13 cellular contexts compared by ENCODE assay signal in genomic region chr6:53634184-53634631, GRCh38. TPM values are rescaled to one million over a fixed set of nuclear protein-coding genes. Genes with fewer than 3 reads are reported as not detected.
DNase-seq lines count a peak whose midpoint lies in the region; ATAC-seq, FAIRE-seq and TF ChIP-seq lines count a peak whose summit lies in the region.
"Had no signal": no experiment of that assay in that cellular context is flagged by ENCODE, and none has a peak within 500 bp of the region (broad histone marks: within the 10 kb centered on the region; RNA-seq: fewer than 3 reads in every experiment).

No MANE protein-coding gene starts in this region.

- H3K9me3 Mint-ChIP-seq in activated naive CD8-positive, alpha-beta T cell treated with anti-CD3 and anti-CD28 coated beads for 36 hours = no peaks in the 10 kb centered on the region

- no peak overlapping the region for H3K9ac ChIP-seq in colonic mucosa (ENCODE audit: low read depth in 2 of 2, low read length in 2 of 2)

- peak; percentile 62 for FAIRE-seq in GM18507 (lab: Jason Lieb, UNC)
- FAIRE-seq: frontal cortex had no signal

- no peaks in the 10 kb centered on the region for H3K4me1 ChIP-seq in colonic mucosa

- H3K36me3 Mint-ChIP-seq in activated naive CD8-positive, alpha-beta T cell treated with anti-CD3 and anti-CD28 coated beads for 36 hours = no peaks in the 10 kb centered on the region

- H3K9me3 ChIP-seq in colonic mucosa = no peaks in the 10 kb centered on the region

- peaks cover 7% of the 10 kb centered on the region for H3K4me1 Mint-ChIP-seq in activated naive CD8-positive, alpha-beta T cell treated with anti-CD3 and anti-CD28 coated beads for 36 hours

- no peaks in the 10 kb centered on the region for H3K27me3 ChIP-seq in colonic mucosa

- no peak overlapping the region for H3K27ac Mint-ChIP-seq in activated naive CD8-positive, alpha-beta T cell treated with anti-CD3 and anti-CD28 coated beads for 36 hours
- H3K27ac Mint-ChIP-seq: activated CD8-positive, alpha-beta T cell treated with anti-CD3 and anti-CD28 coated beads, Interleukin-2, amount 10 ng/mL, durations not matched to agents 7 days and 5 days had no signal

- peaks cover 7% of the 10 kb centered on the region for H3K27me3 Mint-ChIP-seq in activated naive CD8-positive, alpha-beta T cell treated with anti-CD3 and anti-CD28 coated beads for 36 hours

- ATAC-seq in GM21447 (IDR thresholded peaks at IDR 0.05; ENCODE audit: unreplicated experiment) = peak; percentile 68
- ATAC-seq in HG03135 (IDR thresholded peaks at IDR 0.05; ENCODE audit: unreplicated experiment) = peak; percentile 81
- no peak for ATAC-seq in GM21825 (IDR thresholded peaks at IDR 0.05; ENCODE audit: unreplicated experiment)
- ATAC-seq: activated CD8-positive, alpha-beta T cell treated with anti-CD3 and anti-CD28 coated beads, Interleukin-2, amount 10 ng/mL, durations not matched to agents 7 days and 5 days; stimulated activated naive CD8-positive, alpha-beta T cell treated with anti-CD3 and anti-CD28 coated beads, Interleukin-15, Interleukin-2, amounts not matched to agents 100 U/mL and 50 U/mL, for 24 hours had no signal

- H3K4me3 ChIP-seq in colonic mucosa = no peak overlapping the region

- H3K36me3 ChIP-seq in colonic mucosa = no peaks in the 10 kb centered on the region

- no peak overlapping the region for H3K4me3 Mint-ChIP-seq in activated naive CD8-positive, alpha-beta T cell treated with anti-CD3 and anti-CD28 coated beads for 36 hours
- H3K4me3 Mint-ChIP-seq: activated CD8-positive, alpha-beta T cell treated with anti-CD3 and anti-CD28 coated beads, Interleukin-2, amount 10 ng/mL, durations not matched to agents 7 days and 5 days had no signal

- TF ChIP-seq CTCF in colonic mucosa (IDR thresholded peaks at IDR 0.05) = no peak

- DNase-seq in GM18507 (ENCODE audit: extremely low spot score, insufficient read length, low read depth) = no peak
- no peak for DNase-seq in colonic mucosa
- DNase-seq in activated naive CD8-positive, alpha-beta T cell treated with anti-CD3 and anti-CD28 coated beads for 36 hours = no peak
- DNase-seq in stimulated activated CD4-positive, alpha-beta T cell treated with anti-CD3 and anti-CD28 coated beads, Interleukin-12 subunit alpha, Interleukin-12 subunit beta, amount 100 ng/mL, for 4 hours = no peak
- no peak for DNase-seq in central memory CD4-positive, alpha-beta T cell
- DNase-seq: activated CD8-positive, alpha-beta T cell treated with anti-CD3 and anti-CD28 coated beads, Interleukin-2, amount 10 ng/mL, durations not matched to agents 7 days and 5 days; NCI-H1105 treated with DMSO at 0.1 percent for 48 hours; occipital lobe; stimulated activated naive CD8-positive, alpha-beta T cell treated with anti-CD3 and anti-CD28 coated beads, Interleukin-15, Interleukin-2, amounts not matched to agents 100 U/mL and 50 U/mL, for 24 hours had no signal

- H3K27ac ChIP-seq in colonic mucosa = peak overlapping the region; percentile 60

- intact Hi-C loops in colonic mucosa (cut with DNase I) = no loop called here

RNA-seq across cellular contexts. Expression of gene KLHL31, which starts 31.3 kb away (rescaled TPM):
- total RNA-seq in colonic mucosa = under 1 TPM; 0.27 to 0.30 TPM
- total RNA-seq in activated naive CD8-positive, alpha-beta T cell treated with anti-CD3 and anti-CD28 coated beads for 36 hours = under 1 TPM; 0.14 to 0.19 TPM
